Comparison of ENCODE assay signal across 9 cellular contexts in genomic region chr21:39676054-39676771, GRCh38.
DNase-seq lines count a peak whose midpoint lies in the region; ATAC-seq and TF ChIP-seq lines count a peak whose summit lies in the region.
"Had no signal": no experiment of that assay in that cellular context is flagged by ENCODE, and none has a peak within 500 bp of the region (broad histone marks: within the 10 kb centered on the region; RNA-seq: fewer than 3 reads in every experiment).

No MANE protein-coding gene starts in this region.

- H3K9me3 ChIP-seq in mucosa of rectum (ENCODE audit: control insufficient read depth in 2 of 2, low read length in 2 of 2), result no peaks in the 10 kb centered on the region

- TF ChIP-seq CTCF in brain microvascular endothelial cell (IDR thresholded peaks at IDR 0.05; ENCODE audit: low read depth, low read length, missing control alignments), result no peak

- H3K4me1 ChIP-seq in mucosa of rectum (ENCODE audit: control insufficient read depth in 2 of 2, insufficient read depth in 2 of 2, low read length in 2 of 2), result peaks cover 0 to 3% of the 10 kb centered on the region in 2 donors

- in situ Hi-C loops in brain microvascular endothelial cell (cut with HindIII; ENCODE audit: low pct_ligation_motif_present, low sequenced_read_pairs), result no loop called here

- H3K27ac ChIP-seq in brain microvascular endothelial cell (peak overlapping the region; percentile 33), mucosa of rectum (ENCODE audit: low read depth in 2 of 2, low read length in 2 of 2) (peak overlapping the region; percentile 38 to 44)

- H3K27me3 ChIP-seq in brain microvascular endothelial cell (replicated peaks) (no peaks in the 10 kb centered on the region), mucosa of rectum (ENCODE audit: control insufficient read depth in 2 of 2, insufficient read depth in 2 of 2, low read length in 2 of 2) (no peaks in the 10 kb centered on the region)

- H3K4me3 ChIP-seq in brain microvascular endothelial cell (ENCODE audit: low read depth, low read length), result no peak overlapping the region
- no peak overlapping the region for H3K4me3 ChIP-seq in mucosa of rectum (ENCODE audit: low read length in 2 of 2)
- H3K4me3 ChIP-seq: K562 had no signal

- no peak overlapping the region for H3K9ac ChIP-seq in mucosa of rectum (ENCODE audit: low read depth in 1 of 2, low read length in 2 of 2)

- H3K36me3 ChIP-seq in brain microvascular endothelial cell (replicated peaks) (no peaks in the 10 kb centered on the region), mucosa of rectum (ENCODE audit: control insufficient read depth in 2 of 2, insufficient read depth in 2 of 2, low read length in 2 of 2) (no peaks in the 10 kb centered on the region)

- peak; percentile 99 for DNase-seq in DMS79 (lab: John Stamatoyannopoulos, UW)
- DNase-seq in NCI-H1930 (lab: John Stamatoyannopoulos, UW), result peak; percentile 71 to 72
- DNase-seq in brain microvascular endothelial cell, result peak; percentile 41

- ATAC-seq in GM21390 (IDR thresholded peaks at IDR 0.05; ENCODE audit: unreplicated experiment) (no peak), GM18907 (IDR thresholded peaks at IDR 0.05; ENCODE audit: unreplicated experiment) (no peak), HG02938 (IDR thresholded peaks at IDR 0.05; ENCODE audit: unreplicated experiment) (no peak), HG03045 (IDR thresholded peaks at IDR 0.05; ENCODE audit: unreplicated experiment) (no peak)

Comparison
In these comparisons a context has a peak if more than half of its experiments do, and no peak if none do; other contexts are left out.
1. DNase-seq: peak in every context shown above with its lines; median percentile 99 in DMS79; 72 in NCI-H1930; 41 in brain microvascular endothelial cell.